Comparison of ENCODE assay signal across 11 cellular contexts in genomic region chr17:31273511-31273910, GRCh38. TPM values are rescaled to one million over a fixed set of nuclear protein-coding genes. Genes with fewer than 3 reads are reported as not detected.
"Had no signal": no experiment of that assay in that cellular context is flagged by ENCODE, and none has a peak within 500 bp of the region (broad histone marks: within the 10 kb centered on the region; RNA-seq: fewer than 3 reads in every experiment).

No MANE protein-coding gene starts in this region.

- H3K27me3 ChIP-seq: adrenal gland, body of pancreas, esophagus muscularis mucosa, tibial nerve had no signal

- H3K9me3 ChIP-seq: adrenal gland, body of pancreas, esophagus muscularis mucosa, mucosa of descending colon, tibial nerve had no signal

- ATAC-seq: body of pancreas; naive thymus-derived CD8-positive, alpha-beta T cell; stimulated activated effector memory CD8-positive, alpha-beta T cell treated with anti-CD3 and anti-CD28 coated beads, Interleukin-12 subunit alpha, Interleukin-12 subunit beta, amount 100 ng/mL, for 72 hours had no signal

- H3K27ac ChIP-seq: adrenal gland, body of pancreas, esophagus muscularis mucosa had no signal

- DNase-seq: activated naive CD4-positive, alpha-beta T cell treated with anti-CD3 and anti-CD28 coated beads, Interleukin-2, amount 10 ng/mL, durations not matched to agents 7 days and 5 days; adrenal gland; mucosa of descending colon; naive thymus-derived CD8-positive, alpha-beta T cell; posterior cingulate gyrus had no signal

- H3K4me1 ChIP-seq: body of pancreas had no signal

- H3K4me3 ChIP-seq: adrenal gland, body of pancreas, esophagus muscularis mucosa, mucosa of descending colon, tibial nerve had no signal

RNA-seq across cellular contexts. Expression of gene OMG, which starts 23.5 kb away (rescaled TPM):
- total RNA-seq: skeletal muscle tissue, tibial nerve had no signal
- polyA plus RNA-seq: naive thymus-derived CD8-positive, alpha-beta T cell had no signal

RNA-seq across cellular contexts. Expression of gene EVI2B, which starts 40.3 kb away (rescaled TPM):
- total RNA-seq: lung microvascular endothelial cell had no signal
